In genomic region chr1:226863446-226863845, GRCh38 we compare ENCODE assay signal across 11 cellular contexts. TPM values are rescaled to one million over a fixed set of nuclear protein-coding genes. Genes with fewer than 3 reads are reported as not detected.
DNase-seq lines count a peak whose midpoint lies in the region; ATAC-seq, FAIRE-seq and TF ChIP-seq lines count a peak whose summit lies in the region.
"Had no signal": no experiment of that assay in that cellular context is flagged by ENCODE, and none has a peak within 500 bp of the region (broad histone marks: within the 10 kb centered on the region; RNA-seq: fewer than 3 reads in every experiment).

No MANE protein-coding gene starts in this region.

- H3K4me1 Mint-ChIP-seq in astrocyte (ENCODE audit: low read depth, unreplicated experiment), result peaks cover 11% of the 10 kb centered on the region
- H3K4me1 Mint-ChIP-seq: central memory CD8-positive, alpha-beta T cell had no signal

- FAIRE-seq in HTR-8/SVneo (lab: Jason Lieb, UNC) (no peak), astrocyte (lab: Jason Lieb, UNC) (no peak)

- peaks cover 7% of the 10 kb centered on the region for H3K4me1 ChIP-seq in astrocyte (ENCODE audit: insufficient read depth, low read length)
- H3K4me1 ChIP-seq: testis had no signal

- no peak overlapping the region for H3K27ac ChIP-seq in astrocyte (ENCODE audit: low read depth, low read length)
- H3K27ac ChIP-seq: testis had no signal

- DNase-seq in EL (peak; percentile 81), HTR-8/SVneo (ENCODE audit: insufficient read length, low spot score) (peak; percentile 40), astrocyte (ENCODE audit: low read depth) (peak; percentile 72), kidney tubule cell (ENCODE audit: low spot score) (peak; percentile 70), NOMO-1 (lab: John Stamatoyannopoulos, UW; ENCODE audit: unreplicated experiment in 2 of 2) (no peak), NK-92 (lab: John Stamatoyannopoulos, UW; ENCODE audit: unreplicated experiment) (no peak)
- DNase-seq: NCI-H1436 treated with DMSO at 0.1 percent for 48 hours, testis had no signal

- H3K27ac Mint-ChIP-seq in astrocyte (ENCODE audit: unreplicated experiment), result peak overlapping the region; percentile 70

- H3K79me2 ChIP-seq in astrocyte (ENCODE audit: insufficient read depth, low read length), result no peaks in the 10 kb centered on the region

- H4K20me1 ChIP-seq in astrocyte (ENCODE audit: insufficient read depth, low read length), result no peaks in the 10 kb centered on the region

- H3K9ac ChIP-seq in astrocyte (ENCODE audit: low read length), result no peak overlapping the region

- H3K27me3 ChIP-seq in astrocyte (ENCODE audit: insufficient read depth, low read length), result peaks cover 3% of the 10 kb centered on the region
- H3K27me3 ChIP-seq: testis had no signal

- H3K9me3 Mint-ChIP-seq in astrocyte (ENCODE audit: unreplicated experiment), result peaks cover 2% of the 10 kb centered on the region
- H3K9me3 Mint-ChIP-seq: central memory CD8-positive, alpha-beta T cell had no signal

- TF ChIP-seq CTCF in astrocyte (IDR thresholded peaks at IDR 0.05; ENCODE audit: insufficient read depth, low read depth, low read length), result no peak

- peaks cover 3% of the 10 kb centered on the region for H3K36me3 Mint-ChIP-seq in astrocyte (ENCODE audit: low read depth, unreplicated experiment)

- no peaks in the 10 kb centered on the region for H3K36me3 ChIP-seq in astrocyte (ENCODE audit: insufficient read depth, low read length)

- H3K9me3 ChIP-seq in astrocyte (ENCODE audit: insufficient read depth, low read depth, low read length), result no peaks in the 10 kb centered on the region
- H3K9me3 ChIP-seq: testis had no signal

- H3K27me3 Mint-ChIP-seq in astrocyte (ENCODE audit: low read depth, unreplicated experiment), result peaks cover under 1% of the 10 kb centered on the region

- ATAC-seq in HG03045 (IDR thresholded peaks at IDR 0.05; ENCODE audit: unreplicated experiment), result no peak
- ATAC-seq in HG03342 (IDR thresholded peaks at IDR 0.05; ENCODE audit: unreplicated experiment), result no peak

- no peak overlapping the region for H2AFZ ChIP-seq in astrocyte (ENCODE audit: low read depth, low read length)

- H3K4me3 ChIP-seq in astrocyte (ENCODE audit: insufficient read depth, low read depth, low read length), result no peak overlapping the region
- H3K4me3 ChIP-seq: testis had no signal

- H3K4me3 Mint-ChIP-seq in astrocyte (ENCODE audit: unreplicated experiment), result no peak overlapping the region
- H3K4me3 Mint-ChIP-seq: central memory CD8-positive, alpha-beta T cell had no signal

- H3K4me2 ChIP-seq in astrocyte (ENCODE audit: low read length), result peak overlapping the region; percentile 30

RNA-seq across cellular contexts. Expression of gene PSEN2, which starts 7.0 kb away (rescaled TPM):
- total RNA-seq in astrocyte, result 8.9 and 12.4 TPM in 2 replicates

Comparison
In these comparisons a context has a peak if more than half of its experiments do, and no peak if none do; other contexts are left out.
1. DNase-seq: peak in EL (single experiment), HTR-8/SVneo (single experiment), astrocyte (single experiment) and kidney tubule cell (single experiment); none in NOMO-1 (0 of 2) and NK-92 (single experiment).